24 cellular contexts compared by ENCODE assay signal in genomic region chr21:44462834-44463200, GRCh38. TPM values are rescaled to one million over a fixed set of nuclear protein-coding genes. Genes with fewer than 3 reads are reported as not detected.
"Had no signal": no experiment of that assay in that cellular context is flagged by ENCODE, and none has a peak within 500 bp of the region (broad histone marks: within the 10 kb centered on the region; RNA-seq: fewer than 3 reads in every experiment).

No MANE protein-coding gene starts in this region.

- H3K4me1 Mint-ChIP-seq: mesothelial cell of epicardium; natural killer cell; stimulated activated memory B cell treated with anti-CD40 and anti-IgM and Interleukin-4, amounts not matched to agents 10 μg/mL and 1 μg/mL and 100 μg/mL, for 72 hours had no signal

- H3K4me1 ChIP-seq: foreskin keratinocyte, lower lobe of right lung, pancreas, prostate gland, spleen, transverse colon had no signal

- H3K27me3 ChIP-seq: foreskin keratinocyte, pancreas, right lobe of liver, transverse colon had no signal

- H3K9me3 ChIP-seq: lower lobe of right lung, pancreas, prostate gland, right lobe of liver, spleen, thoracic aorta, transverse colon had no signal

- H3K27ac Mint-ChIP-seq: endodermal cell; memory B cell; mesothelial cell of epicardium; natural killer cell; stimulated activated memory B cell treated with anti-CD40 and anti-IgM and Interleukin-4, amounts not matched to agents 10 μg/mL and 1 μg/mL and 100 μg/mL, for 72 hours; stimulated activated naive CD8-positive, alpha-beta T cell treated with anti-CD3 and anti-CD28 coated beads, Interleukin-15, amount 100 ng/mL, for 72 hours had no signal

- DNase-seq: effector CD4-positive, alpha-beta T cell; endodermal cell; erythroblast; foreskin keratinocyte; lower lobe of right lung; natural killer cell; nucleus accumbens; pancreas; spleen; stimulated activated CD4-positive, alpha-beta T cell treated with anti-CD3 and anti-CD28 coated beads, Interleukin-15, amount 100 ng/mL, for 24 hours; stimulated activated CD4-positive, alpha-beta T cell treated with anti-CD3 and anti-CD28 coated beads, Interleukin-1b, Interleukin-23, amount 100 ng/mL, for 48 hours; stimulated activated CD4-positive, alpha-beta T cell treated with anti-CD3 and anti-CD28 coated beads, Interleukin-4, amount 100 ng/mL, for 24 hours; stimulated activated naive CD8-positive, alpha-beta T cell treated with anti-CD3 and anti-CD28 coated beads, Interleukin-15, amount 100 ng/mL, for 72 hours; transverse colon had no signal

- H3K27me3 Mint-ChIP-seq: stimulated activated naive CD8-positive, alpha-beta T cell treated with anti-CD3 and anti-CD28 coated beads, Interleukin-15, amount 100 ng/mL, for 72 hours had no signal

- H3K9me3 Mint-ChIP-seq: endodermal cell; mesothelial cell of epicardium; natural killer cell; neural crest cell; stimulated activated naive CD8-positive, alpha-beta T cell treated with anti-CD3 and anti-CD28 coated beads, Interleukin-15, amount 100 ng/mL, for 72 hours had no signal

- H3K4me3 ChIP-seq: coronary artery, lower lobe of right lung, pancreas, prostate gland, right lobe of liver, spleen, thoracic aorta, transverse colon had no signal

- H3K36me3 Mint-ChIP-seq: memory B cell; mesothelial cell of epicardium; natural killer cell; stimulated activated memory B cell treated with anti-CD40 and anti-IgM and Interleukin-4, amounts not matched to agents 10 μg/mL and 1 μg/mL and 100 μg/mL, for 72 hours had no signal

- H3K36me3 ChIP-seq: lower lobe of right lung, pancreas, prostate gland, right lobe of liver, spleen, thoracic aorta, transverse colon had no signal

- ATAC-seq: foreskin keratinocyte; left lobe of liver; lower lobe of right lung; natural killer cell; pancreas; right lobe of liver; stimulated activated memory B cell treated with anti-CD40 and anti-IgM and Interleukin-4, amounts not matched to agents 10 μg/mL and 1 μg/mL and 100 μg/mL, for 72 hours; stimulated activated naive CD8-positive, alpha-beta T cell treated with anti-CD3 and anti-CD28 coated beads, Interleukin-15, amount 100 ng/mL, for 72 hours had no signal

- H3K4me3 Mint-ChIP-seq: endodermal cell; memory B cell; mesothelial cell of epicardium; natural killer cell; neural crest cell; stimulated activated memory B cell treated with anti-CD40 and anti-IgM and Interleukin-4, amounts not matched to agents 10 μg/mL and 1 μg/mL and 100 μg/mL, for 72 hours; stimulated activated naive CD8-positive, alpha-beta T cell treated with anti-CD3 and anti-CD28 coated beads, Interleukin-15, amount 100 ng/mL, for 72 hours had no signal

- H3K27ac ChIP-seq: coronary artery, foreskin keratinocyte, lower lobe of right lung, pancreas, prostate gland, spleen, thoracic aorta, transverse colon had no signal

RNA-seq across cellular contexts. Expression of gene LRRC3, which starts 7.5 kb away (rescaled TPM):
- total RNA-seq: myocyte had no signal
